In the genomic region with DNA sequence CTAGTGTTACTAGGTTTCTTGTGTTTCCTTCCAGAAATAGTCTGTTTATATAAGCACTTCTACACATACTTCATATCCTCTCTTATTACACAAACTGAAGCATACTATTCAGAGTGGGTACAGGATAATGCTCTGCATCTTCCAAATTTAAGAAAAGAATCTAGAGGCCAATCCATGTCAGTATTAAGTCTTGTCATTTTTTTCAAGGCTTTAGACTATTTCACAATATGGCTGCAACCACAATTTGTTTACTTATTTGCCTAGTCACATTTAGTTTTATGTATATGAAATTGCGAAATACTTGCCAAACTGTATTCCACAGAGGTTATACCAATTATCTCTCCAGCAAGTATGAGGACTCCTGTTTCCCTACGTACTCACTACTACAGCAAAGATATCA, we compare ENCODE assay signal across 14 cellular contexts. TPM values are rescaled to one million over a fixed set of nuclear protein-coding genes. Genes with fewer than 3 reads are reported as not detected.
A peak's percentile ranks its signal among the peaks of the same experiment; 100 is the strongest.
DNase-seq lines count a peak whose midpoint lies in the region; ATAC-seq and TF ChIP-seq lines count a peak whose summit lies in the region.
"Had no signal": no experiment of that assay in that cellular context is flagged by ENCODE, and none has a peak within 500 bp of the region (broad histone marks: within the 10 kb centered on the region; RNA-seq: fewer than 3 reads in every experiment).

No MANE protein-coding gene starts in this region.

- TF ChIP-seq CTCF in progenitor cell of endocrine pancreas (IDR thresholded peaks at IDR 0.05; ENCODE audit: unreplicated experiment): no peak

- H3K27ac Mint-ChIP-seq in progenitor cell of endocrine pancreas: peak overlapping the region; percentile 11

- no peaks in the 10 kb centered on the region for H3K9me3 Mint-ChIP-seq in progenitor cell of endocrine pancreas (ENCODE audit: low read depth)
- H3K9me3 Mint-ChIP-seq: nephron progenitor cell had no signal

- no peak overlapping the region for H3K4me3 Mint-ChIP-seq in progenitor cell of endocrine pancreas (ENCODE audit: low read depth)
- H3K4me3 Mint-ChIP-seq: nephron progenitor cell had no signal

- no peak for ATAC-seq in GM18511 (IDR thresholded peaks at IDR 0.05; ENCODE audit: unreplicated experiment)
- ATAC-seq: left ventricle myocardium superior had no signal

- no peaks in the 10 kb centered on the region for H3K27me3 Mint-ChIP-seq in progenitor cell of endocrine pancreas

- peak; percentile 44 to 50 for DNase-seq in NCI-H526 (lab: John Stamatoyannopoulos, UW)
- DNase-seq in NCI-H526 treated with DMSO at 0.1 percent for 48 hours (lab: John Stamatoyannopoulos, UW): no peak
- DNase-seq in MV-4-11 (lab: John Stamatoyannopoulos, UW): peak; percentile 62
- peak; percentile 65 for DNase-seq in dedifferentiated amniotic fluid mesenchymal stem cell (ENCODE audit: extremely low spot score)
- DNase-seq in progenitor cell of endocrine pancreas (ENCODE audit: low spot score, unreplicated experiment): no peak
- DNase-seq in A172 (ENCODE audit: low spot score): no peak
- DNase-seq in glomerular visceral epithelial cell (ENCODE audit: extremely low spot score): no peak
- DNase-seq: 8988T; activated CD4-positive, CD25-positive, alpha-beta regulatory T cell treated with anti-CD3 and anti-CD28 coated beads, Interleukin-2, amount 50 U/mL, for 72 hours; DMS153; left ventricle myocardium superior; nephron progenitor cell; spleen had no signal

- H3K4me1 Mint-ChIP-seq in progenitor cell of endocrine pancreas (ENCODE audit: low read depth): no peaks in the 10 kb centered on the region
- H3K4me1 Mint-ChIP-seq: nephron progenitor cell had no signal

- H3K36me3 Mint-ChIP-seq in progenitor cell of endocrine pancreas (ENCODE audit: insufficient read depth): peaks cover 31% of the 10 kb centered on the region

RNA-seq across cellular contexts. Expression of gene IWS1, which starts 27.9 kb away (rescaled TPM):
- total RNA-seq in progenitor cell of endocrine pancreas: 60.4 and 61.2 TPM in 2 replicates
- total RNA-seq in A172 (2014; rRNA removed; shearing (Covaris generic)): 56.2 and 72.9 TPM in 2 replicates

RNA-seq across cellular contexts. Expression of gene MYO7B, which starts 37.1 kb away (rescaled TPM):
- total RNA-seq in progenitor cell of endocrine pancreas: 0.64 TPM in 1 of 2 replicates, not detected in the other
- 1.6 and 6.1 TPM in 2 replicates for total RNA-seq in A172 (2014; rRNA removed; shearing (Covaris generic))

Comparison
In these comparisons a context has a peak if more than half of its experiments do, and no peak if none do; other contexts are left out.
1. DNase-seq: peak in NCI-H526 (2 of 2), MV-4-11 (single experiment) and dedifferentiated amniotic fluid mesenchymal stem cell (single experiment); none in NCI-H526 treated with DMSO at 0.1 percent for 48 hours (single experiment), progenitor cell of endocrine pancreas (single experiment), A172 (single experiment) and glomerular visceral epithelial cell (single experiment).